ENCODE assay signal across 15 cellular contexts in the genomic region with DNA sequence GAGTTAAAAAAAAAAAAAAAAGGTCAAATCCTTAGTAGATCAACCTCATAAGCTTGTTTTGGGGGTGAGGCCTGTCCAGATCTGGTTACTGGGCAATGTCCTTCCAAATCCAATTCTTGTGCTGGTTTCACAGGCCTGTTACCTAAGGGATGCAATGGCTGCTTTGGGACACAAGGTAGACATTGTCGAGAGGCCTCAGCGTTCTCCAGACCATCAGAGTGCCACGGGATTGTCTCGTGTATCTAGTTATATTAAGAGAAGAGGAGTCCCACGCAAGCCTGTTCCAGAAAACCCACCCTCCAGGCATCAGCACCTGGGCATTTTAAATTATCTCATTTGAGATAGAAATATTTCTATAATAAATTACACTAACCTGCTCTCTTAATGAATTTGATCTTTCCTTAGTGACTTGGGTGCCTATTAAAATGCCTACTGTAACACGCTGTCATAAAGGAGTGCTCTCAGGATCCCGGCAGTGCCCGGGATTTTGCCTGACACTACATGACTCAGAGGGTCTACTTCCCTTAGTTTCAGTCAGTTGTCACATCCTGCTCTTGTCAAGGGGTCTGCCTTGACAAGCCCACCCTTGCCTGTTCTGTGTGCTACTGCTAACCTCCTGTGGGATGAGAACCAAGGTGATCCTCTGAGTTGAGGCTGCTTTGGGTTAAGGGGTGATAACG.
DNase-seq lines count a peak whose midpoint lies in the region; ATAC-seq and TF ChIP-seq lines count a peak whose summit lies in the region.
"Had no signal": no experiment of that assay in that cellular context is flagged by ENCODE, and none has a peak within 500 bp of the region (broad histone marks: within the 10 kb centered on the region; RNA-seq: fewer than 3 reads in every experiment).

No MANE protein-coding gene starts in this region.

- H3K4me3 ChIP-seq in sigmoid colon (no peak overlapping the region), aorta (ENCODE audit: low read length in 2 of 2) (no peak overlapping the region)
- H3K4me3 ChIP-seq: hepatocyte, SK-N-MC had no signal

- peak; percentile 15 for DNase-seq in Daoy (ENCODE audit: low read depth)
- no peak for DNase-seq in chondrocyte (ENCODE audit: low spot score)
- DNase-seq in sigmoid colon: no peak
- DNase-seq in GM19240 (ENCODE audit: insufficient read length, low spot score): no peak
- DNase-seq in aorta: no peak
- no peak for DNase-seq in DMS153 treated with DMSO at 0.1 percent for 48 hours (lab: John Stamatoyannopoulos, UW; ENCODE audit: unreplicated experiment)
- DNase-seq: activated effector memory CD4-positive, alpha-beta T cell treated with anti-CD3 and anti-CD28 coated beads, Interleukin-2, amount 50 U/mL, for 16 hours; DND-41; naive thymus-derived CD4-positive, alpha-beta T cell; NCI-H1694; stimulated activated CD4-positive, alpha-beta T cell treated with anti-CD3 and anti-CD28 coated beads, Interleukin-2, amount 100 ng/mL, for 24 hours; substantia nigra had no signal

- TF ChIP-seq POLR2A in sigmoid colon (IDR thresholded peaks at IDR 0.05): no peak

- no peak for TF ChIP-seq CTCF in chondrocyte (IDR thresholded peaks at IDR 0.05)
- no peak for TF ChIP-seq CTCF in sigmoid colon (IDR thresholded peaks at IDR 0.05)

- intact Hi-C loops in sigmoid colon (cut with DNase I): no loop called here
- intact Hi-C loops in aorta (cut with DNase I): loop anchor here (1.0 to 5.0 kb wide), 2 partner anchors 56 to 100 kb away; no protein-coding TSS in a partner anchor

- H3K36me3 Mint-ChIP-seq in chondrocyte (ENCODE audit: low read depth): no peaks in the 10 kb centered on the region

- H3K27me3 ChIP-seq in sigmoid colon (no peaks in the 10 kb centered on the region), aorta (ENCODE audit: control insufficient read depth in 1 of 2, insufficient read depth in 2 of 2, low read length in 1 of 2) (no peaks in the 10 kb centered on the region)
- H3K27me3 ChIP-seq: hepatocyte had no signal

- H3K27ac ChIP-seq in KOPT-K1 (ENCODE audit: low read depth, low read length, poor library complexity, severe bottlenecking): peak overlapping the region; percentile 95
- H3K27ac ChIP-seq in sigmoid colon: peak overlapping the region in 3 of 4 donors; percentile 51 to 64 (median 53)
- H3K27ac ChIP-seq in aorta (ENCODE audit: low read depth in 1 of 2, low read length in 2 of 2): peak overlapping the region in 1 of 2 donors; percentile 25
- H3K27ac ChIP-seq: SK-N-MC had no signal

- H3K4me3 Mint-ChIP-seq in chondrocyte (ENCODE audit: unreplicated experiment): no peak overlapping the region

- peaks cover 0 to 55% (median 44%) of the 10 kb centered on the region in 4 donors for H3K4me1 ChIP-seq in sigmoid colon
- peaks cover 0 to 4% of the 10 kb centered on the region in 2 donors for H3K4me1 ChIP-seq in aorta (ENCODE audit: control insufficient read depth in 1 of 2, insufficient read depth in 2 of 2, low read length in 2 of 2)

- no peaks in the 10 kb centered on the region for H3K9me3 ChIP-seq in KOPT-K1 (ENCODE audit: insufficient read depth, low read length, poor library complexity, severe bottlenecking)
- H3K9me3 ChIP-seq in sigmoid colon: no peaks in the 10 kb centered on the region
- no peaks in the 10 kb centered on the region for H3K9me3 ChIP-seq in aorta (ENCODE audit: control insufficient read depth, low read length)

- H3K36me3 ChIP-seq in KOPT-K1 (ENCODE audit: insufficient read depth, low read length) (no peaks in the 10 kb centered on the region), sigmoid colon (no peaks in the 10 kb centered on the region), aorta (ENCODE audit: control insufficient read depth in 1 of 2, insufficient read depth in 2 of 2, low read length in 1 of 2) (no peaks in the 10 kb centered on the region)

- no peaks in the 10 kb centered on the region for H3K9me3 Mint-ChIP-seq in chondrocyte (ENCODE audit: low read depth)

- TF ChIP-seq EP300 in sigmoid colon (IDR thresholded peaks at IDR 0.05): no peak

- peak overlapping the region; percentile 67 for H3K27ac Mint-ChIP-seq in chondrocyte (ENCODE audit: unreplicated experiment)

- peaks cover 59% of the 10 kb centered on the region for H3K4me1 Mint-ChIP-seq in chondrocyte (ENCODE audit: low read depth)

- WGBS in sigmoid colon, 2 donors: 88 to 96% methylated on average over 9 of the region's 9 CpGs
- 91 to 92% methylated on average over 9 of the region's 9 CpGs for WGBS in aorta, 2 donors

- no peaks in the 10 kb centered on the region for H3K27me3 Mint-ChIP-seq in chondrocyte (ENCODE audit: low read depth)
- H3K27me3 Mint-ChIP-seq: naive thymus-derived CD4-positive, alpha-beta T cell had no signal

- ATAC-seq in aorta (ENCODE audit: low FRiP score): no peak
- ATAC-seq: naive thymus-derived CD4-positive, alpha-beta T cell had no signal
